11 cellular contexts compared by ENCODE assay signal in genomic region chr6:13413906-13414555, GRCh38.
DNase-seq lines count a peak whose midpoint lies in the region; ATAC-seq and TF ChIP-seq lines count a peak whose summit lies in the region.
"Had no signal": no experiment of that assay in that cellular context is flagged by ENCODE, and none has a peak within 500 bp of the region (broad histone marks: within the 10 kb centered on the region; RNA-seq: fewer than 3 reads in every experiment).

No MANE protein-coding gene starts in this region.

- H3K4me1 Mint-ChIP-seq in naive thymus-derived CD4-positive, alpha-beta T cell = peaks cover 0 to 18% (median 6%) of the 10 kb centered on the region in 7 donors

- intact Hi-C loops in Right ventricle myocardium inferior (cut with DNase I) = loop anchor here (5.0 kb wide), 1 partner anchor 163 kb away; no protein-coding TSS in a partner anchor
- intact Hi-C loops in cardiac septum (cut with DNase I) = loop anchor here (5.0 kb wide), 2 partner anchors 73 to 113 kb away; partner anchors contain the start of gene GFOD1
- intact Hi-C loops in naive thymus-derived CD4-positive, alpha-beta T cell (cut with micrococcal nuclease) = loop anchor here in 1 of 2 donors (1.0 kb wide), 1 partner anchor 123 kb away; no protein-coding TSS in a partner anchor
- intact Hi-C loops in upper lobe of right lung (cut with DNase I) = no loop called here

- H3K27me3 Mint-ChIP-seq in naive thymus-derived CD4-positive, alpha-beta T cell = no peaks in the 10 kb centered on the region

- ATAC-seq in Right ventricle myocardium inferior (peak; percentile 68), upper lobe of right lung (peak; percentile 45), HG03460 (IDR thresholded peaks at IDR 0.05; ENCODE audit: unreplicated experiment) (no peak)
- ATAC-seq in naive thymus-derived CD4-positive, alpha-beta T cell = peak; percentile 84
- ATAC-seq: PC-3 had no signal

- H3K36me3 Mint-ChIP-seq in naive thymus-derived CD4-positive, alpha-beta T cell = peaks cover 0 to 6% (median 0%) of the 10 kb centered on the region in 5 donors

- no peaks in the 10 kb centered on the region for H3K36me3 ChIP-seq in naive thymus-derived CD4-positive, alpha-beta T cell (ENCODE audit: control insufficient read depth in 2 of 3, insufficient read depth in 3 of 3, low read length in 3 of 3)
- H3K36me3 ChIP-seq in upper lobe of right lung (no peaks in the 10 kb centered on the region), HAP-1 (replicated peaks) (no peaks in the 10 kb centered on the region)

- POLR2A ChIA-PET in naive thymus-derived CD4-positive, alpha-beta T cell (lab: Charles Lee) = no interaction called here

- no peak overlapping the region for H3K4me3 ChIP-seq in naive thymus-derived CD4-positive, alpha-beta T cell (ENCODE audit: low read length)
- no peak overlapping the region for H3K4me3 ChIP-seq in upper lobe of right lung
- no peak overlapping the region for H3K4me3 ChIP-seq in HAP-1

- DNase-seq in Right ventricle myocardium inferior (ENCODE audit: missing footprints) = peak; percentile 77
- DNase-seq in cardiac septum (ENCODE audit: low spot score) = no peak
- DNase-seq in fibroblast of gingiva (ENCODE audit: low read depth) = peak; percentile 76
- DNase-seq in naive thymus-derived CD4-positive, alpha-beta T cell = peak in 4 of 9 donors; percentile 19 to 61 (median 44)
- DNase-seq in upper lobe of right lung = no peak
- DNase-seq in effector CD8-positive, alpha-beta T cell (lab: John Stamatoyannopoulos, UW) = no peak
- no peak for DNase-seq in HAP-1 (ENCODE audit: low spot score in 2 of 2)
- DNase-seq: activated effector memory CD4-positive, alpha-beta T cell treated with anti-CD3 and anti-CD28 coated beads, Interleukin-2, amount 50 U/mL, for 16 hours; NCI-H1417 treated with DMSO at 0.1 percent for 48 hours; PC-3 had no signal

- H3K9me3 ChIP-seq in naive thymus-derived CD4-positive, alpha-beta T cell (ENCODE audit: control insufficient read depth in 2 of 3, low read length in 3 of 3) = no peaks in the 10 kb centered on the region
- no peaks in the 10 kb centered on the region for H3K9me3 ChIP-seq in upper lobe of right lung
- H3K9me3 ChIP-seq in HAP-1 = no peaks in the 10 kb centered on the region; the same call in 1 of the 2 replicates

- peak overlapping the region in 4 of 9 donors; percentile 17 to 68 (median 43) for H3K27ac Mint-ChIP-seq in naive thymus-derived CD4-positive, alpha-beta T cell

- CTCF ChIA-PET in naive thymus-derived CD4-positive, alpha-beta T cell (lab: Charles Lee) = interaction anchor here (0.9 kb wide), 1 partner anchor 161 kb away, joined by 5 read pairs; the partner anchor contains the start of gene SIRT5

- H3K4me1 ChIP-seq in naive thymus-derived CD4-positive, alpha-beta T cell (ENCODE audit: control insufficient read depth in 2 of 2, insufficient read depth in 2 of 2, low read length in 2 of 2) = no peaks in the 10 kb centered on the region
- H3K4me1 ChIP-seq in upper lobe of right lung (peaks cover 58% of the 10 kb centered on the region), HAP-1 (no peaks in the 10 kb centered on the region)

- in situ Hi-C loops in HAP-1 (cut with MboI; ENCODE audit: low sequenced_read_pairs) = no loop called here

- H3K27me3 ChIP-seq in naive thymus-derived CD4-positive, alpha-beta T cell (ENCODE audit: control insufficient read depth in 2 of 2, insufficient read depth in 2 of 2, low read length in 2 of 2) = no peaks in the 10 kb centered on the region
- H3K27me3 ChIP-seq in upper lobe of right lung (no peaks in the 10 kb centered on the region), HAP-1 (ENCODE audit: low read depth) (no peaks in the 10 kb centered on the region)

- no peak for TF ChIP-seq CTCF in upper lobe of right lung (IDR thresholded peaks at IDR 0.05)

- peaks cover 0 to 7% (median 0%) of the 10 kb centered on the region in 11 donors for H3K9me3 Mint-ChIP-seq in naive thymus-derived CD4-positive, alpha-beta T cell

- no peak overlapping the region for H3K27ac ChIP-seq in naive thymus-derived CD4-positive, alpha-beta T cell (ENCODE audit: low read depth, low read length)
- peak overlapping the region; percentile 56 for H3K27ac ChIP-seq in upper lobe of right lung

- H3K4me3 Mint-ChIP-seq in naive thymus-derived CD4-positive, alpha-beta T cell = no peak overlapping the region

Comparison
In these comparisons a context has a peak if more than half of its experiments do, and no peak if none do; other contexts are left out.
1. DNase-seq: peak in Right ventricle myocardium inferior (single experiment) and fibroblast of gingiva (single experiment); none in cardiac septum (single experiment), upper lobe of right lung (single experiment), effector CD8-positive, alpha-beta T cell (single experiment) and HAP-1 (0 of 2).